In genomic region chr15:78448441-78449219, GRCh38 we compare ENCODE assay signal across 17 cellular contexts. TPM values are rescaled to one million over a fixed set of nuclear protein-coding genes. Genes with fewer than 3 reads are reported as not detected.
DNase-seq lines count a peak whose midpoint lies in the region; ATAC-seq and TF ChIP-seq lines count a peak whose summit lies in the region.
"Had no signal": no experiment of that assay in that cellular context is flagged by ENCODE, and none has a peak within 500 bp of the region (broad histone marks: within the 10 kb centered on the region; RNA-seq: fewer than 3 reads in every experiment).

No MANE protein-coding gene starts in this region.

- H3K4me1 ChIP-seq in breast epithelium (peaks cover 0 to 4% of the 10 kb centered on the region in 2 donors), mesenchymal stem cell (ENCODE audit: control insufficient read depth, insufficient read depth, low read depth, low read length) (peaks cover 2% of the 10 kb centered on the region), testis (peaks cover 40% of the 10 kb centered on the region)

- H3K27ac ChIP-seq in breast epithelium (peak overlapping the region; percentile 4 to 10), mesenchymal stem cell (ENCODE audit: low read length, poor library complexity, severe bottlenecking) (no peak overlapping the region), testis (peak overlapping the region; percentile 73 to 74)

- H4K91ac ChIP-seq in mesenchymal stem cell (ENCODE audit: low read length): no peak overlapping the region

- no peak overlapping the region for H4K8ac ChIP-seq in mesenchymal stem cell (ENCODE audit: low read length)

- H3K23ac ChIP-seq in mesenchymal stem cell (ENCODE audit: low read length in 2 of 2): no peak overlapping the region

- no peak overlapping the region for H3K14ac ChIP-seq in mesenchymal stem cell (ENCODE audit: low read length in 2 of 2)

- H2BK12ac ChIP-seq in mesenchymal stem cell (ENCODE audit: low read length in 2 of 2): peak overlapping the region in 1 of 2 experiments; percentile 63

- H3K9me3 ChIP-seq in breast epithelium: no peaks in the 10 kb centered on the region
- H3K9me3 ChIP-seq in mesenchymal stem cell (ENCODE audit: control insufficient read depth, low read length): no peaks in the 10 kb centered on the region
- no peaks in the 10 kb centered on the region for H3K9me3 ChIP-seq in testis
- H3K9me3 ChIP-seq: right lobe of liver had no signal

- no peak for ATAC-seq in HG02610 (IDR thresholded peaks at IDR 0.05; ENCODE audit: unreplicated experiment)
- ATAC-seq: activated CD8-positive, alpha-beta T cell treated with anti-CD3 and anti-CD28 coated beads, Interleukin-2, amount 10 ng/mL, durations not matched to agents 7 days and 5 days; natural killer cell treated with Interleukin-12 subunit alpha and Interleukin-12 subunit beta and Interleukin-15 and Interleukin-18, amount 100 ng/mL, for 72 hours had no signal

- intact Hi-C loops in breast epithelium (cut with DNase I; ENCODE audit: low total_unique reads) (no loop called here), testis (cut with DNase I; ENCODE audit: low total_unique reads) (no loop called here)

- H2BK120ac ChIP-seq in mesenchymal stem cell (ENCODE audit: low read depth, low read length): peak overlapping the region; percentile 1

- no peak overlapping the region for H3K4me3 ChIP-seq in breast epithelium
- H3K4me3 ChIP-seq in mesenchymal stem cell (ENCODE audit: insufficient read depth in 1 of 2, low read depth in 1 of 2, low read length in 2 of 2): peak overlapping the region in 1 of 2 experiments; percentile 23
- no peak overlapping the region for H3K4me3 ChIP-seq in testis
- H3K4me3 ChIP-seq: right lobe of liver had no signal

- no peak overlapping the region for H2AFZ ChIP-seq in mesenchymal stem cell (ENCODE audit: low read depth, low read length)

- no peak overlapping the region for H3K4me2 ChIP-seq in mesenchymal stem cell (ENCODE audit: low read length, poor library complexity, severe bottlenecking)

- H3K18ac ChIP-seq in mesenchymal stem cell (ENCODE audit: low read depth in 1 of 2, low read length in 2 of 2): peak overlapping the region; percentile 21 to 56

- peak overlapping the region in 1 of 2 experiments; percentile 37 for H3K4ac ChIP-seq in mesenchymal stem cell (ENCODE audit: low read depth in 1 of 2, low read length in 2 of 2)

- WGBS in mesenchymal stem cell: 72% methylated on average over 2 of the region's 4 CpGs
- 43 to 55% methylated on average over 4 of the region's 4 CpGs for WGBS in testis, 2 donors

- in situ Hi-C loops in GM13977 (cut with MboI; ENCODE audit: low pct_unique_long_range_greater_than_20kb, low sequenced_read_pairs, unreplicated experiment): no loop called here

- H2BK5ac ChIP-seq in mesenchymal stem cell (ENCODE audit: low read depth, low read length, poor library complexity, severe bottlenecking): no peak overlapping the region

- no peak for TF ChIP-seq CTCF in breast epithelium (IDR thresholded peaks at IDR 0.05)
- TF ChIP-seq CTCF in testis (IDR thresholded peaks at IDR 0.05): no peak
- TF ChIP-seq CTCF in GM13977 (IDR thresholded peaks at IDR 0.05; ENCODE audit: extremely low read depth, insufficient read depth, missing control alignments): no peak

- no peaks in the 10 kb centered on the region for H3K27me3 ChIP-seq in breast epithelium
- no peaks in the 10 kb centered on the region for H3K27me3 ChIP-seq in mesenchymal stem cell (ENCODE audit: control insufficient read depth in 1 of 2, insufficient read depth in 1 of 2, low read length in 2 of 2)
- H3K27me3 ChIP-seq in testis: no peaks in the 10 kb centered on the region
- H3K27me3 ChIP-seq: right lobe of liver had no signal

- no peak for TF ChIP-seq POLR2A in breast epithelium (IDR thresholded peaks at IDR 0.05)
- no peak for TF ChIP-seq POLR2A in testis (IDR thresholded peaks at IDR 0.05)

- no peak overlapping the region for H2BK15ac ChIP-seq in mesenchymal stem cell (ENCODE audit: low read depth, poor library complexity, severe bottlenecking)

- DNase-seq in ELF-1 (ENCODE audit: low read depth, low spot score): peak; percentile 32
- DNase-seq in breast epithelium (ENCODE audit: low spot score in 2 of 2): no peak
- peak; percentile 28 for DNase-seq in mesenchymal stem cell
- DNase-seq in testis: no peak
- no peak for DNase-seq in activated naive CD4-positive, alpha-beta T cell (lab: John Stamatoyannopoulos, UW)
- no peak for DNase-seq in GM13977 (ENCODE audit: low spot score)
- DNase-seq in SIG-M5 treated with dmso at 0.1 percent for 504 hours (lab: John Stamatoyannopoulos, UW; ENCODE audit: unreplicated experiment): no peak
- DNase-seq: activated CD8-positive, alpha-beta T cell treated with anti-CD3 and anti-CD28 coated beads, Interleukin-2, amount 10 ng/mL, durations not matched to agents 7 days and 5 days; activated effector memory CD4-positive, alpha-beta T cell treated with anti-CD3 and anti-CD28 coated beads, Interleukin-2, amount 50 U/mL, for 16 hours; C1 segment of cervical spinal cord; effector memory CD4-positive, alpha-beta T cell; kidney glomerular epithelial cell; NCI-H1092; right lobe of liver; stimulated activated CD4-positive, alpha-beta T cell treated with anti-CD3 and anti-CD28 coated beads, Interleukin-4, amount 100 ng/mL, for 4 hours had no signal

- H3K79me1 ChIP-seq in mesenchymal stem cell (replicated peaks; ENCODE audit: low read length, poor library complexity, severe bottlenecking): peaks cover 4% of the 10 kb centered on the region

- H3K36me3 ChIP-seq in breast epithelium: no peaks in the 10 kb centered on the region
- peaks cover 30 to 47% of the 10 kb centered on the region in 2 experiments for H3K36me3 ChIP-seq in mesenchymal stem cell (ENCODE audit: control insufficient read depth in 1 of 2, insufficient read depth in 2 of 2, low read depth in 1 of 2, low read length in 2 of 2)
- H3K36me3 ChIP-seq in testis (ENCODE audit: low read depth, missing control alignments): no peaks in the 10 kb centered on the region

- no peak overlapping the region for H2AK5ac ChIP-seq in mesenchymal stem cell (ENCODE audit: low read length, severe bottlenecking)

- H3K9ac ChIP-seq in mesenchymal stem cell (ENCODE audit: low read length): peak overlapping the region; percentile 66

RNA-seq across cellular contexts. Expression of gene IREB2, which starts 10.6 kb away (rescaled TPM):
- total RNA-seq in breast epithelium (10 to 100 TPM; 45.8 to 52.2 (median 49.5) TPM), testis (10 to 100 TPM; 52.3 to 69.0 TPM)
- 22.3 TPM for polyA plus RNA-seq in mesenchymal stem cell (2013, experiment 1 of 2)
- polyA plus RNA-seq in mesenchymal stem cell (2013, experiment 2 of 2): 21.7 TPM
- 43.1 TPM for polyA plus RNA-seq in testis (ENCODE audit: insufficient read depth, low read depth, low replicate concordance)

RNA-seq across cellular contexts. Expression of gene HYKK, which starts 58.7 kb away (rescaled TPM):
- total RNA-seq in breast epithelium (10 to 100 TPM in 2 of 3 donors, 1 to 10 TPM in 1; 8.6 to 14.7 (median 10.9) TPM), testis (1 to 10 TPM; 5.9 to 8.8 TPM)
- 1.6 TPM for polyA plus RNA-seq in mesenchymal stem cell (2013, experiment 1 of 2)
- polyA plus RNA-seq in mesenchymal stem cell (2013, experiment 2 of 2): 2.0 TPM
- 7.0 TPM for polyA plus RNA-seq in testis (ENCODE audit: insufficient read depth, low read depth, low replicate concordance)

Comparison
In these comparisons a context has a peak if more than half of its experiments do, and no peak if none do; other contexts are left out.
1. DNase-seq: peak in ELF-1 (single experiment) and mesenchymal stem cell (single experiment); none in breast epithelium (0 of 2), testis (single experiment), activated naive CD4-positive, alpha-beta T cell (0 of 4), GM13977 (single experiment) and SIG-M5 treated with dmso at 0.1 percent for 504 hours (single experiment).